Comparison of ENCODE assay signal across 1 cellular context in genomic region chr1:206487970-206488369, GRCh38.
TF ChIP-seq lines count a peak whose summit lies in the region.

No MANE protein-coding gene starts in this region.

TF ChIP-seq in SK-N-SH, 30 proteins besides CTCF, POLR2A, EP300 and RAD21 (continued from another document):
- no peak for TF ChIP-seq MAX (IDR thresholded peaks at IDR 0.05; ENCODE audit: low read depth)
- TF ChIP-seq SIN3A (IDR thresholded peaks at IDR 0.05; ENCODE audit: borderline replicate concordance, low read depth, low read length): no peak
